ENCODE assay signal across 15 cellular contexts in genomic region chr1:24369801-24370200, GRCh38. TPM values are rescaled to one million over a fixed set of nuclear protein-coding genes. Genes with fewer than 3 reads are reported as not detected.
DNase-seq lines count a peak whose midpoint lies in the region; ATAC-seq and TF ChIP-seq lines count a peak whose summit lies in the region.
"Had no signal": no experiment of that assay in that cellular context is flagged by ENCODE, and none has a peak within 500 bp of the region (broad histone marks: within the 10 kb centered on the region; RNA-seq: fewer than 3 reads in every experiment).

No MANE protein-coding gene starts in this region.

- no peak for DNase-seq in GM23248
- DNase-seq in Panc1 (ENCODE audit: low read depth, low spot score) = no peak
- no peak for DNase-seq in esophagus squamous epithelium (lab: John Stamatoyannopoulos, UW)
- DNase-seq in gastrocnemius medialis = no peak
- DNase-seq in central memory CD4-positive, alpha-beta T cell = no peak
- DNase-seq in sciatic nerve (ENCODE audit: low spot score) = no peak
- no peak for DNase-seq in CD4-positive, alpha-beta T cell
- DNase-seq: Caco-2; CD8-positive, alpha-beta memory T cell; DND-41; GF-D8 had no signal

- H3F3A ChIP-seq in GM23248 (ENCODE audit: insufficient read depth) = peaks cover 16% of the 10 kb centered on the region

- peak overlapping the region; percentile 40 for H3K27ac ChIP-seq in GM23248
- H3K27ac ChIP-seq in Panc1 (ENCODE audit: low read length) = peak overlapping the region; percentile 21; the same call in 1 of the 2 replicates
- H3K27ac ChIP-seq in esophagus squamous epithelium = peak overlapping the region in 3 of 4 donors; percentile 77 to 83 (median 79)
- H3K27ac ChIP-seq in gastrocnemius medialis = peak overlapping the region in 3 of 4 donors; percentile 33 to 63 (median 39)
- H3K27ac ChIP-seq in CD4-positive, alpha-beta T cell (ENCODE audit: low read depth, low read length) = no peak overlapping the region
- H3K27ac ChIP-seq: A549 had no signal

- H3K36me3 Mint-ChIP-seq in CD4-positive, alpha-beta T cell (ENCODE audit: low read depth) = peaks cover 10% of the 10 kb centered on the region

- H3K79me2 ChIP-seq in GM23248 (ENCODE audit: insufficient read depth) = no peaks in the 10 kb centered on the region

- POLR2A ChIA-PET in Panc1 (lab: Charles Lee) = no interaction called here
- POLR2A ChIA-PET in CD4-positive, alpha-beta T cell (lab: Charles Lee) = no interaction called here

- H3K27me3 Mint-ChIP-seq in CD4-positive, alpha-beta T cell = no peaks in the 10 kb centered on the region
- H3K27me3 Mint-ChIP-seq: CD8-positive, alpha-beta memory T cell had no signal

- BruUV-seq in Panc1 (replicated peaks; lab: Mats Ljungman, UMichigan) = no TSS peak

- CTCF ChIA-PET in Panc1 (lab: Charles Lee) = no interaction called here
- CTCF ChIA-PET in CD4-positive, alpha-beta T cell (lab: Charles Lee) = interaction anchor here (0.7 to 1.2 kb wide), 2 partner anchors 21 to 117 kb away, joined by 3 read pairs; no protein-coding TSS in a partner anchor

- TF ChIP-seq CTCF in Panc1 (IDR thresholded peaks at IDR 0.05) (no peak), esophagus squamous epithelium (IDR thresholded peaks at IDR 0.05) (no peak), gastrocnemius medialis (IDR thresholded peaks at IDR 0.05 in 4 of 5, conservative IDR thresholded peaks at IDR 0.05 in 1 of 5) (no peak)
- TF ChIP-seq CTCF in CD4-positive, alpha-beta T cell (IDR thresholded peaks at IDR 0.05) = no peak

- no peaks in the 10 kb centered on the region for H3K9me2 ChIP-seq in GM23248 (ENCODE audit: insufficient read depth)

- 74 to 77% methylated on average over 4 of the region's 4 CpGs for WGBS in GM23248 (ENCODE audit: low coverage in 1 of 2, low lambda C conversion rate in 2 of 2, missing lambda C conversion rate in 2 of 2), 2 experiments
- WGBS in esophagus squamous epithelium, 2 donors = 72 to 88% methylated on average over 4 of the region's 4 CpGs

- H3K27me3 ChIP-seq in GM23248 (replicated peaks; ENCODE audit: insufficient read depth) (no peaks in the 10 kb centered on the region), Panc1 (ENCODE audit: control insufficient read depth, insufficient read depth, low read length) (no peaks in the 10 kb centered on the region), esophagus squamous epithelium (no peaks in the 10 kb centered on the region), gastrocnemius medialis (no peaks in the 10 kb centered on the region)
- H3K27me3 ChIP-seq in CD4-positive, alpha-beta T cell (ENCODE audit: control insufficient read depth, insufficient read depth, low read length) = no peaks in the 10 kb centered on the region

- intact Hi-C loops in Panc1 (cut with micrococcal nuclease; ENCODE audit: unreplicated experiment) (no loop called here), esophagus squamous epithelium (cut with DNase I) (no loop called here), gastrocnemius medialis (cut with DNase I; ENCODE audit: low total_unique reads) (no loop called here), sciatic nerve (cut with DNase I) (no loop called here)
- intact Hi-C loops in CD4-positive, alpha-beta T cell (cut with DNase I, micrococcal nuclease) = no loop called here

- H3K4me1 Mint-ChIP-seq in CD4-positive, alpha-beta T cell (ENCODE audit: low read depth) = no peaks in the 10 kb centered on the region
- H3K4me1 Mint-ChIP-seq: CD8-positive, alpha-beta memory T cell had no signal

- in situ Hi-C loops in GM23248 (cut with MboI) = no loop called here
- in situ Hi-C loops in Panc1 (cut with HindIII; ENCODE audit: low pct_unique_long_range_greater_than_20kb, low sequenced_read_pairs) = no loop called here
- in situ Hi-C loops in gastrocnemius medialis (cut with MboI; ENCODE audit: low sequenced_read_pairs in 4 of 4) = no loop called here

- H3K36me3 ChIP-seq in GM23248 (ENCODE audit: low read depth) (no peaks in the 10 kb centered on the region), Panc1 (ENCODE audit: control insufficient read depth, insufficient read depth, low read length) (no peaks in the 10 kb centered on the region), esophagus squamous epithelium (peaks cover 0 to 9% (median 0%) of the 10 kb centered on the region in 3 donors), gastrocnemius medialis (no peaks in the 10 kb centered on the region)

- H3K9me3 ChIP-seq in GM23248 (ENCODE audit: low read depth) (no peaks in the 10 kb centered on the region), Panc1 (ENCODE audit: control insufficient read depth, insufficient read depth, low read depth, low read length) (no peaks in the 10 kb centered on the region), esophagus squamous epithelium (no peaks in the 10 kb centered on the region), gastrocnemius medialis (no peaks in the 10 kb centered on the region)
- H3K9me3 ChIP-seq in CD4-positive, alpha-beta T cell (ENCODE audit: control insufficient read depth, low read length) = no peaks in the 10 kb centered on the region
- H3K9me3 ChIP-seq: A549, Caco-2 had no signal

- H4K20me1 ChIP-seq in GM23248 (ENCODE audit: insufficient read depth) = no peaks in the 10 kb centered on the region

- H3K27ac Mint-ChIP-seq in CD4-positive, alpha-beta T cell = no peak overlapping the region
- H3K27ac Mint-ChIP-seq: CD8-positive, alpha-beta memory T cell had no signal

- TF ChIP-seq POLR2A in esophagus squamous epithelium (IDR thresholded peaks at IDR 0.05) (no peak), gastrocnemius medialis (IDR thresholded peaks at IDR 0.05) (no peak)

- H3K9me3 Mint-ChIP-seq in CD4-positive, alpha-beta T cell = no peaks in the 10 kb centered on the region
- H3K9me3 Mint-ChIP-seq: CD14-positive monocyte; CD8-positive, alpha-beta memory T cell had no signal

- H3K4me3 ChIP-seq in GM23248 = no peak overlapping the region
- H3K4me3 ChIP-seq in Panc1 (ENCODE audit: low read depth in 2 of 2, low read length in 2 of 2) = no peak overlapping the region
- H3K4me3 ChIP-seq in esophagus squamous epithelium = no peak overlapping the region
- H3K4me3 ChIP-seq in gastrocnemius medialis = no peak overlapping the region
- H3K4me3 ChIP-seq: A549 had no signal

- no peak for ATAC-seq in Panc1
- no peak for ATAC-seq in gastrocnemius medialis
- no peak for ATAC-seq in sciatic nerve
- no peak for ATAC-seq in CD4-positive, alpha-beta T cell (ENCODE audit: poor library complexity)
- no peak for ATAC-seq in GM21367 (IDR thresholded peaks at IDR 0.05; ENCODE audit: unreplicated experiment)
- ATAC-seq: A549 had no signal

- peaks cover 19% of the 10 kb centered on the region for H3K4me1 ChIP-seq in GM23248 (ENCODE audit: insufficient read depth)
- H3K4me1 ChIP-seq in Panc1 (ENCODE audit: control insufficient read depth, insufficient read depth, low read length) = peaks cover 25% of the 10 kb centered on the region
- peaks cover 9 to 86% (median 34%) of the 10 kb centered on the region in 3 donors for H3K4me1 ChIP-seq in esophagus squamous epithelium
- peaks cover 3 to 5% of the 10 kb centered on the region in 2 donors for H3K4me1 ChIP-seq in gastrocnemius medialis

- H3K4me2 ChIP-seq in GM23248 (ENCODE audit: unreplicated experiment) = no peak overlapping the region
- H3K4me2 ChIP-seq: A549 had no signal

- no peak overlapping the region for H3K9ac ChIP-seq in GM23248

- H2AFZ ChIP-seq in GM23248 = no peak overlapping the region

- H3K4me3 Mint-ChIP-seq in CD4-positive, alpha-beta T cell = no peak overlapping the region
- H3K4me3 Mint-ChIP-seq: CD14-positive monocyte; CD8-positive, alpha-beta memory T cell had no signal

RNA-seq across cellular contexts. Expression of gene STPG1, which starts 43.8 kb away (rescaled TPM):
- 2.4 and 7.9 TPM in 2 replicates for total RNA-seq in GM23248 (2014; rRNA removed; shearing (Covaris generic))
- polyA plus RNA-seq in GM23248 (2016; fragmentation: Nextera tagmentation; extraction: Ambion mirVana) = 9.2 and 12.8 TPM in 2 replicates
- 9.9 TPM for total RNA-seq in Panc1 (2021; ENCODE audit: unreplicated experiment)
- 8.4 TPM for polyA plus RNA-seq in Panc1 (2012; ENCODE audit: insufficient read length)
- total RNA-seq in esophagus squamous epithelium = 1 to 10 TPM; 2.6 to 6.9 (median 5.6) TPM
- total RNA-seq in gastrocnemius medialis = 1 to 10 TPM in 1 of 4 donors, under 1 TPM in 3; 0.39 to 2.1 (median 0.52) TPM
- total RNA-seq in sciatic nerve = 6.2 TPM
- total RNA-seq in CD4-positive, alpha-beta T cell = 1 to 10 TPM; 1.8 to 2.4 TPM

RNA-seq across cellular contexts. Expression of gene NIPAL3, which starts 45.8 kb away (rescaled TPM):
- 71.5 and 78.4 TPM in 2 replicates for total RNA-seq in GM23248 (2014; rRNA removed; shearing (Covaris generic))
- polyA plus RNA-seq in GM23248 (2016; fragmentation: Nextera tagmentation; extraction: Ambion mirVana) = 55.9 and 59.5 TPM in 2 replicates
- 13.6 TPM for total RNA-seq in Panc1 (2021; ENCODE audit: unreplicated experiment)
- polyA plus RNA-seq in Panc1 (2012; ENCODE audit: insufficient read length) = 12.3 TPM
- total RNA-seq in esophagus squamous epithelium = 10 to 100 TPM; 25.0 to 36.5 (median 31.3) TPM
- total RNA-seq in gastrocnemius medialis = 1 to 10 TPM; 4.3 to 8.7 (median 5.8) TPM
- total RNA-seq in sciatic nerve = 23.7 TPM
- total RNA-seq in CD4-positive, alpha-beta T cell = 10 to 100 TPM; 26.3 to 29.8 TPM

RNA-seq across cellular contexts. Expression of gene GRHL3, which starts 50.6 kb away (rescaled TPM):
- total RNA-seq in GM23248 (2014; rRNA removed; shearing (Covaris generic)) = not detected in 2 replicates
- polyA plus RNA-seq in GM23248 (2016; fragmentation: Nextera tagmentation; extraction: Ambion mirVana) = not detected in 2 replicates
- total RNA-seq in Panc1 (2021; ENCODE audit: unreplicated experiment) = 16.7 TPM
- 23.1 TPM for polyA plus RNA-seq in Panc1 (2012; ENCODE audit: insufficient read length)
- total RNA-seq in esophagus squamous epithelium = 100 to 1,000 TPM in 2 of 4 donors, 10 to 100 TPM in 2; 77.6 to 179 (median 115) TPM
- total RNA-seq in gastrocnemius medialis = not detected
- total RNA-seq in sciatic nerve = not detected
- not detected for total RNA-seq in CD4-positive, alpha-beta T cell
- polyA plus RNA-seq: BJ; CD14-positive monocyte; CD8-positive, alpha-beta memory T cell had no signal

Comparison
In these comparisons a context has a peak if more than half of its experiments do, and no peak if none do; other contexts are left out.
1. RNA of gene GRHL3, which starts 50.6 kb away (total RNA-seq): 77.6 to 179 TPM in esophagus squamous epithelium and 16.7 TPM in Panc1 (single experiment); not detected in CD4-positive, alpha-beta T cell, not detected in sciatic nerve (single experiment), not detected in GM23248 and not detected in gastrocnemius medialis; every median in the first group is over 10 times any median in the second.